Comparison of ENCODE assay signal across 1 cellular context in the genomic region with DNA sequence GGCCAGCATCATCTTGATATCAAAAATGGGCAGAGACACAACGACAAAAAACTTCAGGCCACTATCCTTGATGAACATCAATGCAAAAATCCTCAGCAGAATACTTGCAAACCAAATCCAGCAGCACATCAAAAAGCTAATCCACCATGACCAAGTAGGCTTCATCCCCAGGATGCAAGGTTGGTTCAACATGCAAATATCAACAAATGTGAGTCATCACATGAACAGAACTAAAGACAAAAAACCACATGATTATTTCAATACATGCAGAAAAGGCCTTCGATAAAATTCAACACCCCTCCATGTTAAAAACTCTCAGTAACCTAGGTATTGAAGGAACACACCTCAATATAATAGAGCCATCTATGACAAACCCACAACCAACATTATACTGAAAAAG.
TF ChIP-seq lines count a peak whose summit lies in the region.

No MANE protein-coding gene starts in this region.

TF ChIP-seq in K562, 482 proteins besides CTCF, POLR2A, EP300 and RAD21 (continued from another document):
- TF ChIP-seq, protein P1, sequence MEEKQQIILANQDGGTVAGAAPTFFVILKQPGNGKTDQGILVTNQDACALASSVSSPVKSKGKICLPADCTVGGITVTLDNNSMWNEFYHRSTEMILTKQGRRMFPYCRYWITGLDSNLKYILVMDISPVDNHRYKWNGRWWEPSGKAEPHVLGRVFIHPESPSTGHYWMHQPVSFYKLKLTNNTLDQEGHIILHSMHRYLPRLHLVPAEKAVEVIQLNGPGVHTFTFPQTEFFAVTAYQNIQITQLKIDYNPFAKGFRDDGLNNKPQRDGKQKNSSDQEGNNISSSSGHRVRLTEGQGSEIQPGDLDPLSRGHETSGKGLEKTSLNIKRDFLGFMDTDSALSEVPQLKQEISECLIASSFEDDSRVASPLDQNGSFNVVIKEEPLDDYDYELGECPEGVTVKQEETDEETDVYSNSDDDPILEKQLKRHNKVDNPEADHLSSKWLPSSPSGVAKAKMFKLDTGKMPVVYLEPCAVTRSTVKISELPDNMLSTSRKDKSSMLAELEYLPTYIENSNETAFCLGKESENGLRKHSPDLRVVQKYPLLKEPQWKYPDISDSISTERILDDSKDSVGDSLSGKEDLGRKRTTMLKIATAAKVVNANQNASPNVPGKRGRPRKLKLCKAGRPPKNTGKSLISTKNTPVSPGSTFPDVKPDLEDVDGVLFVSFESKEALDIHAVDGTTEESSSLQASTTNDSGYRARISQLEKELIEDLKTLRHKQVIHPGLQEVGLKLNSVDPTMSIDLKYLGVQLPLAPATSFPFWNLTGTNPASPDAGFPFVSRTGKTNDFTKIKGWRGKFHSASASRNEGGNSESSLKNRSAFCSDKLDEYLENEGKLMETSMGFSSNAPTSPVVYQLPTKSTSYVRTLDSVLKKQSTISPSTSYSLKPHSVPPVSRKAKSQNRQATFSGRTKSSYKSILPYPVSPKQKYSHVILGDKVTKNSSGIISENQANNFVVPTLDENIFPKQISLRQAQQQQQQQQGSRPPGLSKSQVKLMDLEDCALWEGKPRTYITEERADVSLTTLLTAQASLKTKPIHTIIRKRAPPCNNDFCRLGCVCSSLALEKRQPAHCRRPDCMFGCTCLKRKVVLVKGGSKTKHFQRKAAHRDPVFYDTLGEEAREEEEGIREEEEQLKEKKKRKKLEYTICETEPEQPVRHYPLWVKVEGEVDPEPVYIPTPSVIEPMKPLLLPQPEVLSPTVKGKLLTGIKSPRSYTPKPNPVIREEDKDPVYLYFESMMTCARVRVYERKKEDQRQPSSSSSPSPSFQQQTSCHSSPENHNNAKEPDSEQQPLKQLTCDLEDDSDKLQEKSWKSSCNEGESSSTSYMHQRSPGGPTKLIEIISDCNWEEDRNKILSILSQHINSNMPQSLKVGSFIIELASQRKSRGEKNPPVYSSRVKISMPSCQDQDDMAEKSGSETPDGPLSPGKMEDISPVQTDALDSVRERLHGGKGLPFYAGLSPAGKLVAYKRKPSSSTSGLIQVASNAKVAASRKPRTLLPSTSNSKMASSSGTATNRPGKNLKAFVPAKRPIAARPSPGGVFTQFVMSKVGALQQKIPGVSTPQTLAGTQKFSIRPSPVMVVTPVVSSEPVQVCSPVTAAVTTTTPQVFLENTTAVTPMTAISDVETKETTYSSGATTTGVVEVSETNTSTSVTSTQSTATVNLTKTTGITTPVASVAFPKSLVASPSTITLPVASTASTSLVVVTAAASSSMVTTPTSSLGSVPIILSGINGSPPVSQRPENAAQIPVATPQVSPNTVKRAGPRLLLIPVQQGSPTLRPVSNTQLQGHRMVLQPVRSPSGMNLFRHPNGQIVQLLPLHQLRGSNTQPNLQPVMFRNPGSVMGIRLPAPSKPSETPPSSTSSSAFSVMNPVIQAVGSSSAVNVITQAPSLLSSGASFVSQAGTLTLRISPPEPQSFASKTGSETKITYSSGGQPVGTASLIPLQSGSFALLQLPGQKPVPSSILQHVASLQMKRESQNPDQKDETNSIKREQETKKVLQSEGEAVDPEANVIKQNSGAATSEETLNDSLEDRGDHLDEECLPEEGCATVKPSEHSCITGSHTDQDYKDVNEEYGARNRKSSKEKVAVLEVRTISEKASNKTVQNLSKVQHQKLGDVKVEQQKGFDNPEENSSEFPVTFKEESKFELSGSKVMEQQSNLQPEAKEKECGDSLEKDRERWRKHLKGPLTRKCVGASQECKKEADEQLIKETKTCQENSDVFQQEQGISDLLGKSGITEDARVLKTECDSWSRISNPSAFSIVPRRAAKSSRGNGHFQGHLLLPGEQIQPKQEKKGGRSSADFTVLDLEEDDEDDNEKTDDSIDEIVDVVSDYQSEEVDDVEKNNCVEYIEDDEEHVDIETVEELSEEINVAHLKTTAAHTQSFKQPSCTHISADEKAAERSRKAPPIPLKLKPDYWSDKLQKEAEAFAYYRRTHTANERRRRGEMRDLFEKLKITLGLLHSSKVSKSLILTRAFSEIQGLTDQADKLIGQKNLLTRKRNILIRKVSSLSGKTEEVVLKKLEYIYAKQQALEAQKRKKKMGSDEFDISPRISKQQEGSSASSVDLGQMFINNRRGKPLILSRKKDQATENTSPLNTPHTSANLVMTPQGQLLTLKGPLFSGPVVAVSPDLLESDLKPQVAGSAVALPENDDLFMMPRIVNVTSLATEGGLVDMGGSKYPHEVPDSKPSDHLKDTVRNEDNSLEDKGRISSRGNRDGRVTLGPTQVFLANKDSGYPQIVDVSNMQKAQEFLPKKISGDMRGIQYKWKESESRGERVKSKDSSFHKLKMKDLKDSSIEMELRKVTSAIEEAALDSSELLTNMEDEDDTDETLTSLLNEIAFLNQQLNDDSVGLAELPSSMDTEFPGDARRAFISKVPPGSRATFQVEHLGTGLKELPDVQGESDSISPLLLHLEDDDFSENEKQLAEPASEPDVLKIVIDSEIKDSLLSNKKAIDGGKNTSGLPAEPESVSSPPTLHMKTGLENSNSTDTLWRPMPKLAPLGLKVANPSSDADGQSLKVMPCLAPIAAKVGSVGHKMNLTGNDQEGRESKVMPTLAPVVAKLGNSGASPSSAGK (IDR thresholded peaks at IDR 0.05), result peak; percentile 54
- TF ChIP-seq, protein P2, sequence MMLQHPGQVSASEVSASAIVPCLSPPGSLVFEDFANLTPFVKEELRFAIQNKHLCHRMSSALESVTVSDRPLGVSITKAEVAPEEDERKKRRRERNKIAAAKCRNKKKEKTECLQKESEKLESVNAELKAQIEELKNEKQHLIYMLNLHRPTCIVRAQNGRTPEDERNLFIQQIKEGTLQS (IDR thresholded peaks at IDR 0.05), result peak; percentile 77
- TF ChIP-seq, protein P2 (CRISPR knock-in tag; conservative IDR thresholded peaks at IDR 0.05), result no peak
